Comparison of ENCODE assay signal across 14 cellular contexts in genomic region chr12:91139981-91140659, GRCh38. TPM values are rescaled to one million over a fixed set of nuclear protein-coding genes. Genes with fewer than 3 reads are reported as not detected.
DNase-seq lines count a peak whose midpoint lies in the region; ATAC-seq, FAIRE-seq and TF ChIP-seq lines count a peak whose summit lies in the region.
"Had no signal": no experiment of that assay in that cellular context is flagged by ENCODE, and none has a peak within 500 bp of the region (broad histone marks: within the 10 kb centered on the region; RNA-seq: fewer than 3 reads in every experiment).

No MANE protein-coding gene starts in this region.

- no peak for TF ChIP-seq EP300 in suprapubic skin (IDR thresholded peaks at IDR 0.05)

- no peak overlapping the region; the same call in 1 of the 2 replicates for H3K27ac ChIP-seq in HEK293 (ENCODE audit: extremely low read depth, low read depth, low read length)
- H3K27ac ChIP-seq in suprapubic skin, result peak overlapping the region; percentile 50
- H3K27ac ChIP-seq: KMS-11 had no signal

- intact Hi-C loops in MCF 10A (cut with micrococcal nuclease), result no loop called here

- H3K27me3 Mint-ChIP-seq in MCF 10A (ENCODE audit: insufficient read depth, unreplicated experiment) (peaks cover 45% of the 10 kb centered on the region), nephron progenitor cell (ENCODE audit: low read depth, poor library complexity) (peaks cover 6% of the 10 kb centered on the region)

- POLR2A ChIA-PET in HEK293 (lab: Yijun Ruan, JAX) (no interaction called here), MCF 10A (lab: Yijun Ruan, JAX) (no interaction called here)

- H3K4me3 Mint-ChIP-seq in MCF 10A (ENCODE audit: unreplicated experiment) (no peak overlapping the region), nephron progenitor cell (no peak overlapping the region)
- H3K4me3 Mint-ChIP-seq: activated naive CD4-positive, alpha-beta T cell treated with anti-CD3 and anti-CD28 coated beads, Interleukin-2, amount 50 U/mL, for 24 hours had no signal

- H3K9me3 Mint-ChIP-seq in MCF 10A (ENCODE audit: unreplicated experiment) (no peaks in the 10 kb centered on the region), nephron progenitor cell (no peaks in the 10 kb centered on the region)

- no peak for FAIRE-seq in RCC 7860 (lab: Jason Lieb, UNC)

- ATAC-seq in GM21723 (IDR thresholded peaks at IDR 0.05; ENCODE audit: unreplicated experiment), result no peak

- H3K4me3 ChIP-seq in HEK293 (ENCODE audit: low read depth, low read length) (no peak overlapping the region), suprapubic skin (no peak overlapping the region)
- H3K4me3 ChIP-seq: skin epidermis had no signal

- H3K36me3 ChIP-seq in HEK293 (ENCODE audit: control insufficient read depth in 2 of 2, insufficient read depth in 1 of 2, low read length in 2 of 2) (no peaks in the 10 kb centered on the region), suprapubic skin (no peaks in the 10 kb centered on the region)

- 59% methylated on average over 1 of the region's 1 CpG for WGBS in suprapubic skin

- H3K9me3 ChIP-seq in HEK293 (ENCODE audit: control insufficient read depth, insufficient read depth, low read depth, low read length), result no peaks in the 10 kb centered on the region
- H3K9me3 ChIP-seq in suprapubic skin, result no peaks in the 10 kb centered on the region

- CTCF ChIA-PET in HEK293 (lab: Yijun Ruan, JAX), result interaction anchor here (0.7 to 1.6 kb wide), 2 partner anchors 31 to 153 kb away, joined by 3 to 6 read pairs; no protein-coding TSS in a partner anchor
- CTCF ChIA-PET in MCF 10A (lab: Yijun Ruan, JAX), result interaction anchor here (0.6 to 1.1 kb wide), 2 partner anchors 28 to 40 kb away, joined by 3 read pairs; partner anchors contain the start of gene LUM

- H3K36me3 Mint-ChIP-seq in MCF 10A (ENCODE audit: insufficient read depth, unreplicated experiment), result peaks cover 11% of the 10 kb centered on the region
- no peaks in the 10 kb centered on the region for H3K36me3 Mint-ChIP-seq in nephron progenitor cell (ENCODE audit: low read depth)
- H3K36me3 Mint-ChIP-seq: activated naive CD4-positive, alpha-beta T cell treated with anti-CD3 and anti-CD28 coated beads, Interleukin-2, amount 50 U/mL, for 24 hours had no signal

- no peak for TF ChIP-seq CTCF in HEK293 (tag by site-specific recombination; IDR thresholded peaks at IDR 0.05)
- TF ChIP-seq CTCF in MCF 10A (IDR thresholded peaks at IDR 0.05; ENCODE audit: unreplicated experiment), result no peak
- no peak for TF ChIP-seq CTCF in suprapubic skin (IDR thresholded peaks at IDR 0.05)
- no peak for TF ChIP-seq CTCF in nephron progenitor cell (IDR thresholded peaks at IDR 0.05)

- no TSS peak for BruUV-seq in MCF 10A (replicated peaks; lab: Mats Ljungman, UMichigan)

- no peak for TF ChIP-seq POLR2A in suprapubic skin (IDR thresholded peaks at IDR 0.05)

- H3K4me1 Mint-ChIP-seq in MCF 10A (ENCODE audit: insufficient read depth, unreplicated experiment), result peaks cover 10% of the 10 kb centered on the region
- peaks cover 11% of the 10 kb centered on the region for H3K4me1 Mint-ChIP-seq in nephron progenitor cell
- H3K4me1 Mint-ChIP-seq: activated naive CD4-positive, alpha-beta T cell treated with anti-CD3 and anti-CD28 coated beads, Interleukin-2, amount 50 U/mL, for 24 hours had no signal

- H3K4me1 ChIP-seq in HEK293 (ENCODE audit: control insufficient read depth, insufficient read depth, low read length) (peaks cover 12% of the 10 kb centered on the region; the same call in 1 of the 2 replicates), suprapubic skin (peaks cover 16% of the 10 kb centered on the region)

- DNase-seq in MCF 10A (ENCODE audit: unreplicated experiment) (peak; percentile 72), hepatic stellate cell (ENCODE audit: low spot score) (peak; percentile 7), suprapubic skin (ENCODE audit: low spot score in 2 of 2) (no peak), COR-L47 (lab: John Stamatoyannopoulos, UW) (no peak), RCC 7860 (ENCODE audit: low spot score) (no peak), nephron progenitor cell (no peak)
- DNase-seq: activated CD4-positive, alpha-beta T cell treated with anti-CD3 and anti-CD28 coated beads, Interleukin-2, amount 50 U/mL, for 48 hours; DMS153; NCI-H510A had no signal

- H3K27ac Mint-ChIP-seq in MCF 10A (ENCODE audit: low read depth, unreplicated experiment) (no peak overlapping the region), nephron progenitor cell (no peak overlapping the region)
- H3K27ac Mint-ChIP-seq: activated naive CD4-positive, alpha-beta T cell treated with anti-CD3 and anti-CD28 coated beads, Interleukin-2, amount 50 U/mL, for 24 hours had no signal

- H3K27me3 ChIP-seq in suprapubic skin, result no peaks in the 10 kb centered on the region

TF ChIP-seq in HEK293, 187 proteins besides CTCF, POLR2A, EP300 and RAD21:
- TF ChIP-seq FEZF1 (tag by site-specific recombination; IDR thresholded peaks at IDR 0.05), result 0 out of 2 replicates have a peak, but pooled peaks have one; percentile 25
- no peak for TF ChIP-seq ZIC2 (tag by site-specific recombination; IDR thresholded peaks at IDR 0.05)
TF ChIP-seq in HEK293: peak in this region for 1.

RNA-seq across cellular contexts. Expression of gene LUM, which starts 28.8 kb away (rescaled TPM):
- total RNA-seq in MCF 10A (2022) (not detected in 2 replicates), suprapubic skin (10 to 100 TPM in 3 of 4 donors, 1 to 10 TPM in 1; 7.5 to 26.0 (median 14.1) TPM)

RNA-seq across cellular contexts. Expression of gene DCN, which starts 42.5 kb away (rescaled TPM):
- 33.1 and 46.5 TPM in 2 replicates for total RNA-seq in MCF 10A (2022)
- 100 to 1,000 TPM; 549 to 589 (median 569) TPM for total RNA-seq in suprapubic skin

Comparison
In these comparisons a context has a peak if more than half of its experiments do, and no peak if none do; other contexts are left out.
1. DNase-seq: peak in MCF 10A (single experiment) and hepatic stellate cell (single experiment); none in suprapubic skin (0 of 2), COR-L47 (single experiment), RCC 7860 (single experiment) and nephron progenitor cell (single experiment).
2. RNA of gene DCN, which starts 42.5 kb away (total RNA-seq): 549 to 589 TPM in suprapubic skin; 33.1 to 46.5 TPM in MCF 10A; every median in the first group is over 10 times any median in the second.